In the genomic region with DNA sequence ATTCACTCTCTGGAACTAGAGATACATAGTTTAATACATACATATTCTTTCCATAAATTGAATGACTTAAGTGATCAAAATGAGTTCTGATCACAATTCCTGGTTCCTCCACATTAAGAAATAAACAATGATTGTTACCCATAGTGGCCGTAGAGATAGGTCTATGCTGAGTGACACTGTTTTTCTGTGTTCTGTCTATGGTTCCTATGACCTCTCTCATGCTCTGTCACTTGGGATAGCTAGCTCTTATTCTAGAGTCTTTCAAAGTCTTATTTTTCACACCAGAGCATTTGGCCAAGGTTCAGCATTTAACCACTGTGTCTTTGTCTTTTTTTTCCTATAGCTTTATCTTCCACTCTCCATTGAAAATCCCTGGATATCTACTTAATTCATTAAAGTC, we compare ENCODE assay signal across 12 cellular contexts.
DNase-seq lines count a peak whose midpoint lies in the region; ATAC-seq and TF ChIP-seq lines count a peak whose summit lies in the region.
"Had no signal": no experiment of that assay in that cellular context is flagged by ENCODE, and none has a peak within 500 bp of the region (broad histone marks: within the 10 kb centered on the region; RNA-seq: fewer than 3 reads in every experiment).

No MANE protein-coding gene starts in this region.

- H3K27me3 ChIP-seq in upper lobe of left lung = no peaks in the 10 kb centered on the region
- H3K27me3 ChIP-seq: BLaER1 had no signal

- no peak for TF ChIP-seq CTCF in upper lobe of left lung (IDR thresholded peaks at IDR 0.05)

- WGBS in upper lobe of left lung, 2 donors = 71 to 91% methylated on average over 1 of the region's 1 CpG

- no peaks in the 10 kb centered on the region for H3K36me3 ChIP-seq in upper lobe of left lung
- H3K36me3 ChIP-seq: BLaER1 had no signal

- TF ChIP-seq EP300 in upper lobe of left lung (IDR thresholded peaks at IDR 0.05) = no peak

- no peak overlapping the region for H3K27ac ChIP-seq in upper lobe of left lung
- H3K27ac ChIP-seq: BLaER1, GM23248 had no signal

- H3K4me1 ChIP-seq in upper lobe of left lung = no peaks in the 10 kb centered on the region
- H3K4me1 ChIP-seq: BLaER1 had no signal

- no peak overlapping the region for H3K4me3 ChIP-seq in upper lobe of left lung
- H3K4me3 ChIP-seq: BLaER1, GM23248 had no signal

- no peak for DNase-seq in left lobe of liver (ENCODE audit: low spot score)
- DNase-seq in upper lobe of left lung = no peak
- no peak for DNase-seq in NCI-H2081 (lab: John Stamatoyannopoulos, UW)
- DNase-seq in NCI-H2081 treated with DMSO at 0.1 percent for 48 hours (lab: John Stamatoyannopoulos, UW) = no peak
- DNase-seq in D341Med (ENCODE audit: low spot score) = no peak
- DNase-seq: DMS 273 treated with DMSO at 0.1 percent for 48 hours, GM23248 had no signal

- ATAC-seq in GM18867 (IDR thresholded peaks at IDR 0.05; ENCODE audit: unreplicated experiment) (peak; percentile 32), HG02623 (IDR thresholded peaks at IDR 0.05; ENCODE audit: unreplicated experiment) (peak; percentile 7), left lobe of liver (peak; percentile 14), upper lobe of left lung (ENCODE audit: low FRiP score in 2 of 2) (peak; percentile 29 to 49)
- ATAC-seq: HCT116, HepG2 had no signal

- TF ChIP-seq POLR2A in upper lobe of left lung (IDR thresholded peaks at IDR 0.05) = no peak

- peaks cover 0 to 7% (median 0%) of the 10 kb centered on the region in 4 donors for H3K9me3 ChIP-seq in upper lobe of left lung
